Comparison of ENCODE assay signal across 34 cellular contexts in genomic region chr10:12583891-12584595, GRCh38.
"Had no signal": no experiment of that assay in that cellular context is flagged by ENCODE, and none has a peak within 500 bp of the region (broad histone marks: within the 10 kb centered on the region; RNA-seq: fewer than 3 reads in every experiment).

No MANE protein-coding gene starts in this region.

- H3K4me3 Mint-ChIP-seq: activated CD4-positive, alpha-beta T cell treated with anti-CD3 and anti-CD28 coated beads, Interleukin-2, amount 10 ng/mL, durations not matched to agents 24 days and 14 days; activated CD8-positive, alpha-beta T cell treated with anti-CD3 and anti-CD28 coated beads for 36 hours; activated naive CD4-positive, alpha-beta T cell treated with anti-CD3 and anti-CD28 coated beads, Interleukin-2, amount 50 U/mL, for 24 hours; activated naive CD8-positive, alpha-beta T cell treated with anti-CD3 and anti-CD28 coated beads, Interleukin-2, amount 10 ng/mL, durations not matched to agents 7 days and 5 days; activated T-cell treated with anti-CD3 and anti-CD28 coated beads, Interleukin-2, amount 50 U/mL, for 72 hours had no signal

- H3K9me3 Mint-ChIP-seq: activated naive CD4-positive, alpha-beta T cell treated with anti-CD3 and anti-CD28 coated beads, Interleukin-2, amount 50 U/mL, for 24 hours had no signal

- H3K27ac Mint-ChIP-seq: activated CD4-positive, alpha-beta T cell treated with anti-CD3 and anti-CD28 coated beads, Interleukin-2, amount 10 ng/mL, durations not matched to agents 24 days and 14 days; activated CD8-positive, alpha-beta T cell treated with anti-CD3 and anti-CD28 coated beads for 36 hours; activated naive CD4-positive, alpha-beta T cell treated with anti-CD3 and anti-CD28 coated beads, Interleukin-2, amount 50 U/mL, for 24 hours; activated naive CD8-positive, alpha-beta T cell treated with anti-CD3 and anti-CD28 coated beads, Interleukin-2, amount 10 ng/mL, durations not matched to agents 7 days and 5 days; activated T-cell treated with anti-CD3 and anti-CD28 coated beads, Interleukin-2, amount 50 U/mL, for 72 hours; activated T-helper 2 cell treated with anti-CD3 and anti-CD28 coated beads, Interferon-gamma antibody, Interleukin-2, Interleukin-4, amounts not matched to agents 10 μg/mL and 5 μg/mL and 100 μg/mL, durations not matched to agents 14 hours and 24 hours and 36 hours had no signal

- H3K4me3 ChIP-seq: ascending aorta, cardiac muscle cell, Peyer's patch had no signal

- ATAC-seq: activated CD8-positive, alpha-beta T cell treated with anti-CD3 and anti-CD28 coated beads for 36 hours; activated T-cell treated with anti-CD3 and anti-CD28 coated beads, Interleukin-2, amount 50 U/mL, for 72 hours; PC-3; Right ventricle myocardium inferior had no signal

- H3K36me3 ChIP-seq: ascending aorta, cardiac muscle cell, Peyer's patch had no signal

- H3K27me3 ChIP-seq: ascending aorta, cardiac muscle cell, Peyer's patch had no signal

- H3K9me3 ChIP-seq: ascending aorta, Peyer's patch had no signal

- DNase-seq: activated CD4-positive, alpha-beta T cell treated with anti-CD3 and anti-CD28 coated beads, Interleukin-2, amount 10 ng/mL, durations not matched to agents 24 days and 14 days; activated CD4-positive, alpha-beta T cell treated with anti-CD3 and anti-CD28 coated beads, Interleukin-2, amount 50 U/mL, for 4 hours; activated CD8-positive, alpha-beta T cell treated with anti-CD3 and anti-CD28 coated beads for 36 hours; activated gamma-delta T cell; activated naive CD4-positive, alpha-beta T cell treated with Interleukin-2 at 50 U/mL for 16 hours; activated naive CD8-positive, alpha-beta T cell treated with anti-CD3 and anti-CD28 coated beads, Interleukin-2, amount 10 ng/mL, durations not matched to agents 7 days and 5 days; activated T-cell treated with anti-CD3 and anti-CD28 coated beads, Interleukin-2, amount 50 U/mL, for 1 hour; activated T-cell treated with anti-CD3 and anti-CD28 coated beads, Interleukin-2, amount 50 U/mL, for 72 hours; amygdala; Karpas-422; KBM-7; NCI-H1105; NCI-H1417 treated with DMSO at 0.1 percent for 48 hours; NCI-H187 treated with DMSO at 0.1 percent for 48 hours; NCI-H2081; NCI-H2171 treated with DMSO at 0.1 percent for 48 hours; NCI-H2227 treated with DMSO at 0.1 percent for 48 hours; NCI-H446; NCI-H510A treated with DMSO at 0.1 percent for 48 hours; NCI-H526 treated with DMSO at 0.1 percent for 48 hours; NCI-H774; PC-3; Peyer's patch; SIG-M5; SW 1271; T-helper 1 cell; T-helper 2 cell; T-helper 9 cell had no signal

- H3K27me3 Mint-ChIP-seq: activated CD4-positive, alpha-beta T cell treated with anti-CD3 and anti-CD28 coated beads, Interleukin-2, amount 10 ng/mL, durations not matched to agents 24 days and 14 days; activated CD8-positive, alpha-beta T cell treated with anti-CD3 and anti-CD28 coated beads for 36 hours; activated naive CD4-positive, alpha-beta T cell treated with anti-CD3 and anti-CD28 coated beads, Interleukin-2, amount 50 U/mL, for 24 hours; activated naive CD8-positive, alpha-beta T cell treated with anti-CD3 and anti-CD28 coated beads, Interleukin-2, amount 10 ng/mL, durations not matched to agents 7 days and 5 days had no signal

- H3K27ac ChIP-seq: ascending aorta, cardiac muscle cell, Peyer's patch, RWPE1 had no signal
